18 cellular contexts compared by ENCODE assay signal in the genomic region with DNA sequence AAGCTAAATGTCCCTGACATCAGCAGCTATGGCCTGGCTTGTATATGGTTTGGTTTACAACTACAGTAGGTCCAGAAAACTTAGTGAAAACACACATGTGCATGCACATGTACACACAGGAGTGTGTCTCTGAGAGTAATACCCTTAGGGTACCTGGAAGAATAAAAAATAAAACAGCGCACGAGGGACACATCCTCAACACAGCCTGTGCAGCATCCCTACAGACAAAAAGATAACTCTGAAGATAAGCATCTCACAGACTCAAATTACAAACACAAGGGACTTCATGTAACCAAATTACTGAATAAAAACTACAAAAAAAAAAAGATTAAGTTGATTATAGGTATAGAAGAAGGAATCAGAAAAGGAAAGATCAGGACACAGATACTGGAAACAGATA.
"Had no signal": no experiment of that assay in that cellular context is flagged by ENCODE, and none has a peak within 500 bp of the region (broad histone marks: within the 10 kb centered on the region; RNA-seq: fewer than 3 reads in every experiment).

No MANE protein-coding gene starts in this region.

- H3K27me3 ChIP-seq: dorsolateral prefrontal cortex, esophagus muscularis mucosa, foreskin keratinocyte, gastroesophageal sphincter, heart right ventricle, left lung had no signal

- H3K36me3 ChIP-seq: esophagus muscularis mucosa, gastroesophageal sphincter, heart right ventricle, left lung, lower lobe of right lung had no signal

- H3K9me3 ChIP-seq: esophagus muscularis mucosa, gastroesophageal sphincter, heart right ventricle, left lung, lower lobe of right lung had no signal

- H3K4me3 ChIP-seq: coronary artery, dorsolateral prefrontal cortex, esophagus muscularis mucosa, gastroesophageal sphincter, heart right ventricle, left lung, lower lobe of right lung had no signal

- H3K27ac Mint-ChIP-seq: naive thymus-derived CD4-positive, alpha-beta T cell had no signal

- H3K4me3 Mint-ChIP-seq: naive thymus-derived CD4-positive, alpha-beta T cell had no signal

- H3K4me1 ChIP-seq: foreskin keratinocyte, left lung, lower lobe of right lung had no signal

- DNase-seq: dermis blood vessel endothelial cell; dorsolateral prefrontal cortex; effector CD4-positive, alpha-beta T cell; effector memory CD4-positive, alpha-beta T cell; foreskin keratinocyte; head of caudate nucleus; heart right ventricle; hippocampal formation; left cardiac atrium; left lung; left ventricle myocardium superior; lower lobe of right lung; mesenchymal stem cell; midbrain; naive thymus-derived CD4-positive, alpha-beta T cell had no signal

- ATAC-seq: foreskin keratinocyte; gastroesophageal sphincter; heart right ventricle; left cardiac atrium; left lung; left ventricle myocardium superior; lower lobe of right lung; naive thymus-derived CD4-positive, alpha-beta T cell had no signal

- H3K27ac ChIP-seq: coronary artery, dorsolateral prefrontal cortex, esophagus muscularis mucosa, foreskin keratinocyte, gastroesophageal sphincter, heart right ventricle, left lung, lower lobe of right lung had no signal
